16 cellular contexts compared by ENCODE assay signal in genomic region chr3:59326246-59327024, GRCh38.
A peak's percentile ranks its signal among the peaks of the same experiment; 100 is the strongest.
DNase-seq lines count a peak whose midpoint lies in the region; ATAC-seq, FAIRE-seq and TF ChIP-seq lines count a peak whose summit lies in the region.
"Had no signal": no experiment of that assay in that cellular context is flagged by ENCODE, and none has a peak within 500 bp of the region (broad histone marks: within the 10 kb centered on the region; RNA-seq: fewer than 3 reads in every experiment).

No MANE protein-coding gene starts in this region.

- H3K27me3 ChIP-seq in SJSA1 (replicated peaks) (no peaks in the 10 kb centered on the region), foreskin keratinocyte (no peaks in the 10 kb centered on the region), transverse colon (no peaks in the 10 kb centered on the region)
- H3K27me3 ChIP-seq: stomach had no signal

- peaks cover 19% of the 10 kb centered on the region for H3K4me1 ChIP-seq in SJSA1 (replicated peaks)
- H3K4me1 ChIP-seq in foreskin keratinocyte = peaks cover 13% of the 10 kb centered on the region
- no peaks in the 10 kb centered on the region for H3K4me1 ChIP-seq in transverse colon
- H3K4me1 ChIP-seq: lower lobe of right lung, stomach had no signal

- TF ChIP-seq POLR2A in GM12892 (IDR thresholded peaks at IDR 0.05; ENCODE audit: low read depth, low read length) (no peak), transverse colon (IDR thresholded peaks at IDR 0.05) (no peak)

- H3K9me3 ChIP-seq in SJSA1 (replicated peaks) = no peaks in the 10 kb centered on the region
- no peaks in the 10 kb centered on the region for H3K9me3 ChIP-seq in transverse colon
- H3K9me3 ChIP-seq: lower lobe of right lung, stomach had no signal

- intact Hi-C loops in transverse colon (cut with DNase I; ENCODE audit: low total_unique reads) = no loop called here

- H3K4me3 ChIP-seq in SJSA1 (no peak overlapping the region), transverse colon (no peak overlapping the region)
- H3K4me3 ChIP-seq: lower lobe of right lung, stomach had no signal

- FAIRE-seq in GM12892 (lab: Jason Lieb, UNC) = peak; percentile 9

- WGBS in transverse colon (ENCODE audit: low coverage in 1 of 2), 2 donors = 83 to 93% methylated on average over 1 to 6 of the region's 6 CpGs

- no peak for ATAC-seq in foreskin keratinocyte
- ATAC-seq in GM18520 (IDR thresholded peaks at IDR 0.05; ENCODE audit: unreplicated experiment) = no peak
- ATAC-seq: lower lobe of right lung had no signal

- TF ChIP-seq CTCF in foreskin keratinocyte (conservative IDR thresholded peaks at IDR 0.05) (peak; percentile 36), transverse colon (IDR thresholded peaks at IDR 0.05) (no peak)

- H3K36me3 ChIP-seq in SJSA1 (no peaks in the 10 kb centered on the region), transverse colon (no peaks in the 10 kb centered on the region)
- H3K36me3 ChIP-seq: lower lobe of right lung, stomach had no signal

- TF ChIP-seq EP300 in transverse colon (IDR thresholded peaks at IDR 0.05; ENCODE audit: low read depth) = no peak

- DNase-seq in ACHN (peak; percentile 45), GM12892 (ENCODE audit: insufficient read length) (no peak), SJSA1 (ENCODE audit: low read depth in 1 of 2, low spot score in 2 of 2) (peak in 1 of 2 experiments; percentile 4), foreskin keratinocyte (peak; percentile 44 to 58), NCI-H446 (lab: John Stamatoyannopoulos, UW) (no peak), transverse colon (no peak), NCI-H748 (lab: John Stamatoyannopoulos, UW; ENCODE audit: unreplicated experiment) (no peak)
- DNase-seq: AML-193; cerebellar nuclear complex; lower lobe of right lung; NCI-H2029; posterior cingulate gyrus; RPMI8226; stimulated activated CD4-positive, alpha-beta T cell treated with anti-CD3 and anti-CD28 coated beads, Interleukin-4, amount 100 ng/mL, for 24 hours; stomach had no signal

- in situ Hi-C loops in ACHN (cut with HindIII; ENCODE audit: low pct_ligation_motif_present, low pct_unique_long_range_greater_than_20kb, low sequenced_read_pairs) = no loop called here
- in situ Hi-C loops in transverse colon (cut with MboI; ENCODE audit: low pct_ligation_motif_present in 1 of 4, low pct_unique_long_range_greater_than_20kb in 1 of 4, low sequenced_read_pairs in 3 of 4) = no loop called here

- H3K27ac ChIP-seq in SJSA1 (peak overlapping the region; percentile 35; the same call in 1 of the 2 replicates), foreskin keratinocyte (peak overlapping the region; percentile 49), transverse colon (no peak overlapping the region)
- H3K27ac ChIP-seq: lower lobe of right lung, stomach had no signal

Comparison
In these comparisons a context has a peak if more than half of its experiments do, and no peak if none do; other contexts are left out.
1. DNase-seq: peak in ACHN (single experiment) and foreskin keratinocyte (2 of 2); none in GM12892 (single experiment), NCI-H446 (0 of 2), transverse colon (single experiment) and NCI-H748 (single experiment).
2. H3K27ac ChIP-seq: peak in SJSA1 (single experiment) and foreskin keratinocyte (single experiment); none in transverse colon (0 of 4).